In the genomic region with DNA sequence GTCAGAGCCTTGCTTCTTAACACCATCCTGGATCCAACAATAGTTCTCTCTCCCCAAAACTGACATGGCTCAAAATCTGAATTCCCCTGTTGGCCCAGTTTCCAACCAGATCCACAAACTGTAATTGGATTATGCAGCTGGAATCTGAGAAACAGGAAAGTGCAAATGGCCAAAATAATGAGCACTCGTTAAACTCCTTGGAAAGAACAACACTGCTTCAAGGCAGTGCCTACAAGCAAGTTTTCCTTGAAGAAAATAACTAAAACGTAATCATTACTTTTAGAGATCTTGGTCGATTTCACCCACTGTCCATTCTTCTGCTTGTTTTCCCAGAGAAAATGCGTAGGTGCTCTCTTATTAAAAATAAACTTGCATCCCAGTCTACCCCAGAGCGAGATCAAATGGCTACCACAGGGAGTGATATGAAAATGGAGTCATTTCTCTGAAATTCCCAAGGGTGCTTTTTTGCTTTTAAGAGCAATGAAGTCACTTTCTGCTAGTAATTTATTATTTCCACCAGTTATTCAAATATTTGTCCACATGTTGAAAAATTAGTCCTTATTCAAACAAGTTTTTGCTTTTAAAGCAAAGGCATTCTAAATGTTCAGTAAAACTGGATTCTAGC, we compare ENCODE assay signal across 13 cellular contexts.
"Had no signal": no experiment of that assay in that cellular context is flagged by ENCODE, and none has a peak within 500 bp of the region (broad histone marks: within the 10 kb centered on the region; RNA-seq: fewer than 3 reads in every experiment).

No MANE protein-coding gene starts in this region.

- H3K27ac ChIP-seq: testis, vagina had no signal

- H3K27me3 ChIP-seq: adrenal gland, brain microvascular endothelial cell, testis, vagina had no signal

- H3K4me3 ChIP-seq: adrenal gland, testis, vagina had no signal

- H3K36me3 ChIP-seq: adrenal gland, brain microvascular endothelial cell, vagina had no signal

- H3K9me3 ChIP-seq: adrenal gland, testis, vagina had no signal

- DNase-seq: activated naive CD4-positive, alpha-beta T cell treated with anti-CD3 and anti-CD28 coated beads, Interleukin-2, amount 50 U/mL, for 16 hours; activated T-cell treated with anti-CD3 and anti-CD28 coated beads, Interleukin-2, amount 50 U/mL, for 1 hour; stimulated activated CD4-positive, alpha-beta T cell treated with anti-CD3 and anti-CD28 coated beads, Interleukin-4, amount 100 ng/mL, for 1 hour; stimulated activated CD8-positive, alpha-beta memory T cell treated with anti-CD3 and anti-CD28 coated beads, Interleukin-4, amount 100 ng/mL, for 48 hours; stimulated activated naive CD8-positive, alpha-beta T cell treated with anti-CD3 and anti-CD28 coated beads, Interleukin-15, Interleukin-2, amounts not matched to agents 100 U/mL and 50 U/mL, for 24 hours; SW 1271; testis had no signal

- H3K4me1 ChIP-seq: adrenal gland, vagina had no signal

- ATAC-seq: activated CD4-positive, CD25-positive, alpha-beta regulatory T cell treated with anti-CD3 and anti-CD28 coated beads, Interleukin-2, amount 50 U/mL, for 24 hours; esophagus mucosa; natural killer cell treated with Interleukin-12 subunit alpha and Interleukin-12 subunit beta and Interleukin-15 and Interleukin-18, amount 100 ng/mL, for 72 hours; stimulated activated naive CD8-positive, alpha-beta T cell treated with anti-CD3 and anti-CD28 coated beads, Interleukin-15, Interleukin-2, amounts not matched to agents 100 U/mL and 50 U/mL, for 24 hours had no signal
